ENCODE assay signal across 8 cellular contexts in genomic region chr11:48081151-48082010, GRCh38.
DNase-seq lines count a peak whose midpoint lies in the region; ATAC-seq and TF ChIP-seq lines count a peak whose summit lies in the region.

No MANE protein-coding gene starts in this region.

- H3K9me3 Mint-ChIP-seq in osteocyte (ENCODE audit: unreplicated experiment) = no peaks in the 10 kb centered on the region

- peak overlapping the region; percentile 72 for H3K27ac ChIP-seq in GM23248

- peak overlapping the region; percentile 57 for H3K4me2 ChIP-seq in GM23248 (ENCODE audit: unreplicated experiment)

- peak overlapping the region; percentile 34 for H3K4me3 ChIP-seq in GM23248
- H3K4me3 ChIP-seq in foreskin fibroblast (ENCODE audit: low read depth in 1 of 2, low read length in 2 of 2) = no peak overlapping the region

- peak overlapping the region; percentile 53 for H2AFZ ChIP-seq in GM23248

- H4K20me1 ChIP-seq in GM23248 (ENCODE audit: insufficient read depth) = no peaks in the 10 kb centered on the region

- H3K36me3 Mint-ChIP-seq in osteocyte (ENCODE audit: unreplicated experiment) = no peaks in the 10 kb centered on the region

- in situ Hi-C loops in GM23248 (cut with MboI) = no loop called here

- no peaks in the 10 kb centered on the region for H3K9me3 ChIP-seq in GM23248 (ENCODE audit: low read depth)

- peak overlapping the region; percentile 46 for H3K9ac ChIP-seq in GM23248

- H3K27me3 Mint-ChIP-seq in osteocyte (ENCODE audit: unreplicated experiment) = no peaks in the 10 kb centered on the region

- DNase-seq in GM23248 (peak; percentile 92), foreskin fibroblast (peak; percentile 53 to 71), osteocyte (ENCODE audit: extremely low spot score, unreplicated experiment) (no peak), iPS-NIHi7 (ENCODE audit: extremely low spot score) (no peak)
- DNase-seq in activated CD4-positive, alpha-beta T cell treated with anti-CD3 and anti-CD28 coated beads for 48 hours = peak; percentile 34

- H3K9me2 ChIP-seq in GM23248 (ENCODE audit: insufficient read depth) = no peaks in the 10 kb centered on the region

- peak overlapping the region; percentile 84 for H3K27ac Mint-ChIP-seq in osteocyte (ENCODE audit: unreplicated experiment)

- H3K4me1 Mint-ChIP-seq in osteocyte (ENCODE audit: unreplicated experiment) = peaks cover 18% of the 10 kb centered on the region

- TF ChIP-seq CTCF in foreskin fibroblast (IDR thresholded peaks at IDR 0.05; ENCODE audit: low read depth, low read length) = no peak
- TF ChIP-seq CTCF in osteocyte (IDR thresholded peaks at IDR 0.05) = no peak

- WGBS in GM23248 (ENCODE audit: low coverage in 1 of 2, low lambda C conversion rate in 2 of 2, missing lambda C conversion rate in 2 of 2), 2 experiments = 3 to 6% methylated on average over 19 of the region's 19 CpGs

- no peak for ATAC-seq in HG03175 (IDR thresholded peaks at IDR 0.05; ENCODE audit: unreplicated experiment)
- ATAC-seq in HG03095 (IDR thresholded peaks at IDR 0.05; ENCODE audit: unreplicated experiment) = no peak
- no peak for ATAC-seq in HG02763 (IDR thresholded peaks at IDR 0.05; ENCODE audit: unreplicated experiment)

- H3K4me1 ChIP-seq in GM23248 (ENCODE audit: insufficient read depth) = peaks cover 14% of the 10 kb centered on the region

- peaks cover 78% of the 10 kb centered on the region for H3K79me2 ChIP-seq in GM23248 (ENCODE audit: insufficient read depth)

- no peaks in the 10 kb centered on the region for H3K27me3 ChIP-seq in GM23248 (replicated peaks; ENCODE audit: insufficient read depth)

- H3K4me3 Mint-ChIP-seq in osteocyte (ENCODE audit: unreplicated experiment) = no peak overlapping the region

- H3F3A ChIP-seq in GM23248 (ENCODE audit: insufficient read depth) = peaks cover 23% of the 10 kb centered on the region

- no peaks in the 10 kb centered on the region for H3K36me3 ChIP-seq in GM23248 (ENCODE audit: low read depth)

Comparison
In these comparisons a context has a peak if more than half of its experiments do, and no peak if none do; other contexts are left out.
1. DNase-seq: peak in GM23248 (single experiment), activated CD4-positive, alpha-beta T cell treated with anti-CD3 and anti-CD28 coated beads for 48 hours (single experiment) and foreskin fibroblast (2 of 2); none in osteocyte (single experiment) and iPS-NIHi7 (single experiment).